Comparison of ENCODE assay signal across 11 cellular contexts in genomic region chr10:6148251-6148691, GRCh38. TPM values are rescaled to one million over a fixed set of nuclear protein-coding genes. Genes with fewer than 3 reads are reported as not detected.
DNase-seq lines count a peak whose midpoint lies in the region; ATAC-seq and TF ChIP-seq lines count a peak whose summit lies in the region.
"Had no signal": no experiment of that assay in that cellular context is flagged by ENCODE, and none has a peak within 500 bp of the region (broad histone marks: within the 10 kb centered on the region; RNA-seq: fewer than 3 reads in every experiment).

No MANE protein-coding gene starts in this region.

- no peak overlapping the region for H3K4me3 Mint-ChIP-seq in activated CD8-positive, alpha-beta T cell treated with anti-CD3 and anti-CD28 coated beads, Interleukin-2, amount 10 ng/mL, durations not matched to agents 7 days and 5 days

- H3K9me2 ChIP-seq in Loucy (replicated peaks; ENCODE audit: low read depth, low read length) (no peaks in the 10 kb centered on the region), MM.1S (replicated peaks; ENCODE audit: insufficient read depth, low read length) (no peaks in the 10 kb centered on the region)

- WGBS in trophoblast cell (ENCODE audit: extremely low coverage, insufficient coverage, insufficient read length) = no CpG with 5 or more reads among the region's 7 CpGs

- H3K36me3 Mint-ChIP-seq in activated CD8-positive, alpha-beta T cell treated with anti-CD3 and anti-CD28 coated beads, Interleukin-2, amount 10 ng/mL, durations not matched to agents 7 days and 5 days (ENCODE audit: low read depth) = peaks cover 31% of the 10 kb centered on the region

- H2BK120ac ChIP-seq in trophoblast cell (ENCODE audit: insufficient read depth, low read length, poor library complexity) = no peak overlapping the region

- no peak overlapping the region for H4K91ac ChIP-seq in trophoblast cell (ENCODE audit: low read depth, low read length)

- H3K4me1 Mint-ChIP-seq in activated CD8-positive, alpha-beta T cell treated with anti-CD3 and anti-CD28 coated beads, Interleukin-2, amount 10 ng/mL, durations not matched to agents 7 days and 5 days (ENCODE audit: low read depth) = peaks cover 76% of the 10 kb centered on the region

- H4K8ac ChIP-seq in trophoblast cell (ENCODE audit: low read depth, low read length) = no peak overlapping the region

- H2AFZ ChIP-seq in Loucy (ENCODE audit: low read length) (no peak overlapping the region), trophoblast cell (ENCODE audit: insufficient read depth, low read length, poor library complexity) (no peak overlapping the region), MM.1S (ENCODE audit: low read length) (no peak overlapping the region)

- no peak overlapping the region for H3K18ac ChIP-seq in trophoblast cell (ENCODE audit: low read length)

- TF ChIP-seq CTCF in GM13976 (IDR thresholded peaks at IDR 0.05; ENCODE audit: borderline replicate concordance, control extremely low read depth, extremely low read depth, insufficient read depth, missing control alignments) = no peak
- TF ChIP-seq CTCF in Loucy (conservative IDR thresholded peaks at IDR 0.05; ENCODE audit: low read length) = no peak
- no peak for TF ChIP-seq CTCF in MM.1S (IDR thresholded peaks at IDR 0.05; ENCODE audit: low read length)

- DNase-seq in GM13976 (ENCODE audit: low spot score) (peak; percentile 70), trophoblast cell (peak; percentile 22 to 23), NCI-H524 treated with DMSO at 0.1 percent for 48 hours (lab: John Stamatoyannopoulos, UW) (no peak), MM.1S (no peak)
- DNase-seq in activated CD8-positive, alpha-beta T cell treated with anti-CD3 and anti-CD28 coated beads, Interleukin-2, amount 10 ng/mL, durations not matched to agents 7 days and 5 days = no peak
- DNase-seq: DMS79 treated with DMSO at 0.1 percent for 48 hours, SW 1271 had no signal

- H2AK5ac ChIP-seq in trophoblast cell (ENCODE audit: low read length) = no peak overlapping the region

- H3F3A ChIP-seq in Loucy (ENCODE audit: low read depth) (no peaks in the 10 kb centered on the region), MM.1S (ENCODE audit: insufficient read depth, low read length) (no peaks in the 10 kb centered on the region)

- ATAC-seq in activated CD8-positive, alpha-beta T cell treated with anti-CD3 and anti-CD28 coated beads, Interleukin-2, amount 10 ng/mL, durations not matched to agents 7 days and 5 days = no peak
- no peak for ATAC-seq in GM18858 (IDR thresholded peaks at IDR 0.05; ENCODE audit: unreplicated experiment)
- no peak for ATAC-seq in GM19467 (IDR thresholded peaks at IDR 0.05; ENCODE audit: unreplicated experiment)
- ATAC-seq: heart left ventricle had no signal

- H3K9me3 ChIP-seq in Loucy (ENCODE audit: insufficient read depth, low read depth, low read length) = no peaks in the 10 kb centered on the region
- peaks cover 4% of the 10 kb centered on the region for H3K9me3 ChIP-seq in trophoblast cell (ENCODE audit: insufficient read depth, low read depth, low read length)
- H3K9me3 ChIP-seq in MM.1S (replicated peaks; ENCODE audit: insufficient read depth, low read length) = no peaks in the 10 kb centered on the region
- H3K9me3 ChIP-seq: heart left ventricle had no signal

- H3K9ac ChIP-seq in Loucy (ENCODE audit: low read depth, low read length, poor library complexity, severe bottlenecking) = no peak overlapping the region
- H3K9ac ChIP-seq in trophoblast cell (ENCODE audit: low read length) = no peak overlapping the region
- H3K9ac ChIP-seq in MM.1S (ENCODE audit: low read length) = no peak overlapping the region

- H3K27ac Mint-ChIP-seq in activated CD8-positive, alpha-beta T cell treated with anti-CD3 and anti-CD28 coated beads, Interleukin-2, amount 10 ng/mL, durations not matched to agents 7 days and 5 days = peak overlapping the region; percentile 12

- H3K79me1 ChIP-seq in trophoblast cell (ENCODE audit: low read length) = peaks cover 9% of the 10 kb centered on the region

- no peak overlapping the region for H3K27ac ChIP-seq in trophoblast cell (ENCODE audit: low read depth, low read length)
- no peak overlapping the region for H3K27ac ChIP-seq in MM.1S (ENCODE audit: low read length)

- H3K27me3 ChIP-seq in Loucy (ENCODE audit: insufficient read depth, low read length, poor library complexity, severe bottlenecking) (no peaks in the 10 kb centered on the region), trophoblast cell (ENCODE audit: insufficient read depth, low read length) (no peaks in the 10 kb centered on the region), MM.1S (replicated peaks; ENCODE audit: insufficient read depth, low read length) (no peaks in the 10 kb centered on the region; the same call in 1 of the 2 replicates)
- H3K27me3 ChIP-seq: heart left ventricle had no signal

- POLR2A ChIA-PET in activated CD8-positive, alpha-beta T cell treated with anti-CD3 and anti-CD28 coated beads, Interleukin-2, amount 10 ng/mL, durations not matched to agents 7 days and 5 days (lab: Charles Lee) = interaction anchor here (0.8 to 1.7 kb wide), 4 partner anchors 13 to 254 kb away, joined by 3 to 9 read pairs (median 4); partner anchors contain the start of gene PFKFB3

- H3K14ac ChIP-seq in trophoblast cell (ENCODE audit: low read length) = no peak overlapping the region

- CTCF ChIA-PET in activated CD8-positive, alpha-beta T cell treated with anti-CD3 and anti-CD28 coated beads, Interleukin-2, amount 10 ng/mL, durations not matched to agents 7 days and 5 days (lab: Charles Lee) = interaction anchor here (0.6 to 3.2 kb wide), 4 partner anchors 10 to 253 kb away, joined by 3 to 13 read pairs (median 3); partner anchors contain the start of gene PFKFB3

- in situ Hi-C loops in GM13976 (cut with MboI; ENCODE audit: low sequenced_read_pairs, unreplicated experiment) = no loop called here

- H3K36me3 ChIP-seq in Loucy (ENCODE audit: insufficient read depth, low read length) (no peaks in the 10 kb centered on the region), trophoblast cell (ENCODE audit: control insufficient read depth in 1 of 2, insufficient read depth in 2 of 2, low read length in 2 of 2) (no peaks in the 10 kb centered on the region), MM.1S (replicated peaks; ENCODE audit: insufficient read depth, low read length) (no peaks in the 10 kb centered on the region)
- H3K36me3 ChIP-seq: heart left ventricle had no signal

- no peak overlapping the region for H4K12ac ChIP-seq in trophoblast cell (ENCODE audit: low read depth, low read length)

- H3K4me1 ChIP-seq in Loucy (ENCODE audit: insufficient read depth, low read length, poor library complexity, severe bottlenecking) = peaks cover 39% of the 10 kb centered on the region
- peaks cover 11 to 26% of the 10 kb centered on the region in 2 experiments for H3K4me1 ChIP-seq in trophoblast cell (ENCODE audit: control insufficient read depth in 1 of 2, insufficient read depth in 2 of 2, low read length in 2 of 2)
- H3K4me1 ChIP-seq in MM.1S (ENCODE audit: low read length) = peaks cover 5% of the 10 kb centered on the region

- no peak overlapping the region for H2BK5ac ChIP-seq in trophoblast cell (ENCODE audit: low read depth, low read length, poor library complexity)

- no peaks in the 10 kb centered on the region for H3K27me3 Mint-ChIP-seq in activated CD8-positive, alpha-beta T cell treated with anti-CD3 and anti-CD28 coated beads, Interleukin-2, amount 10 ng/mL, durations not matched to agents 7 days and 5 days (ENCODE audit: low read depth)

- H4K20me1 ChIP-seq in Loucy (ENCODE audit: insufficient read depth, low read length, poor library complexity, severe bottlenecking) = peaks cover 33% of the 10 kb centered on the region
- H4K20me1 ChIP-seq in MM.1S (ENCODE audit: insufficient read depth, low read length) = no peaks in the 10 kb centered on the region

- no peak overlapping the region for H3K23ac ChIP-seq in trophoblast cell (ENCODE audit: low read length)

- peaks cover 92% of the 10 kb centered on the region for H3K79me2 ChIP-seq in Loucy (ENCODE audit: insufficient read depth, low read length)
- H3K79me2 ChIP-seq in trophoblast cell (ENCODE audit: control insufficient read depth, insufficient read depth, low read length, poor library complexity) = peaks cover 5% of the 10 kb centered on the region
- H3K79me2 ChIP-seq in MM.1S (ENCODE audit: low read length) = peaks cover 18% of the 10 kb centered on the region; the same call in 1 of the 2 replicates

- H3K4me3 ChIP-seq in Loucy (ENCODE audit: low read length, poor library complexity, severe bottlenecking) (peak overlapping the region; percentile 32), trophoblast cell (ENCODE audit: low read depth, low read length) (peak overlapping the region; percentile 3), MM.1S (ENCODE audit: low read length) (no peak overlapping the region)
- H3K4me3 ChIP-seq: heart left ventricle had no signal

- H2BK12ac ChIP-seq in trophoblast cell (ENCODE audit: low read length) = no peak overlapping the region

- H3K4ac ChIP-seq in trophoblast cell (ENCODE audit: low read depth, low read length) = no peak overlapping the region

- H3K9me3 Mint-ChIP-seq in activated CD8-positive, alpha-beta T cell treated with anti-CD3 and anti-CD28 coated beads, Interleukin-2, amount 10 ng/mL, durations not matched to agents 7 days and 5 days (ENCODE audit: insufficient read depth) = no peaks in the 10 kb centered on the region

- H3K4me2 ChIP-seq in Loucy (ENCODE audit: low read depth, low read length, poor library complexity, severe bottlenecking) (peak overlapping the region; percentile 83), trophoblast cell (ENCODE audit: low read length) (no peak overlapping the region), MM.1S (ENCODE audit: low read depth, low read length) (no peak overlapping the region)

RNA-seq across cellular contexts. Expression of gene PFKFB3, which starts 54.5 kb away (rescaled TPM):
- total RNA-seq in activated CD8-positive, alpha-beta T cell treated with anti-CD3 and anti-CD28 coated beads, Interleukin-2, amount 10 ng/mL, durations not matched to agents 7 days and 5 days = 10 to 100 TPM; 93.0 to 97.3 TPM
- polyA plus RNA-seq in trophoblast cell (2013) = 45.0 and 46.4 TPM in 2 replicates

RNA-seq across cellular contexts. Expression of gene RBM17, which starts 59.4 kb away (rescaled TPM):
- 100 to 1,000 TPM; 213 to 217 TPM for total RNA-seq in activated CD8-positive, alpha-beta T cell treated with anti-CD3 and anti-CD28 coated beads, Interleukin-2, amount 10 ng/mL, durations not matched to agents 7 days and 5 days
- 106 and 108 TPM in 2 replicates for polyA plus RNA-seq in trophoblast cell (2013)

Comparison
In these comparisons a context has a peak if more than half of its experiments do, and no peak if none do; other contexts are left out.
1. DNase-seq: peak in GM13976 (single experiment) and trophoblast cell (2 of 2); none in activated CD8-positive, alpha-beta T cell treated with anti-CD3 and anti-CD28 coated beads, Interleukin-2, amount 10 ng/mL, durations not matched to agents 7 days and 5 days (single experiment), NCI-H524 treated with DMSO at 0.1 percent for 48 hours (single experiment) and MM.1S (single experiment).